ENCODE assay signal across 25 cellular contexts in genomic region chr3:139846729-139847128, GRCh38.
DNase-seq lines count a peak whose midpoint lies in the region; ATAC-seq and TF ChIP-seq lines count a peak whose summit lies in the region.
"Had no signal": no experiment of that assay in that cellular context is flagged by ENCODE, and none has a peak within 500 bp of the region (broad histone marks: within the 10 kb centered on the region; RNA-seq: fewer than 3 reads in every experiment).

No MANE protein-coding gene starts in this region.

- H3K4me3 ChIP-seq in GM12865 (ENCODE audit: low read depth, low read length), result no peak overlapping the region
- H3K4me3 ChIP-seq: A549, gastrocnemius medialis, HAP-1, right lobe of liver, tibial artery had no signal

- no peak for TF ChIP-seq CTCF in GM12865 (IDR thresholded peaks at IDR 0.05; ENCODE audit: insufficient read depth, low read depth, low read length, missing control alignments)

- ATAC-seq in GM21390 (IDR thresholded peaks at IDR 0.05; ENCODE audit: unreplicated experiment), result no peak
- ATAC-seq in stimulated activated naive CD8-positive, alpha-beta T cell treated with anti-CD3 and anti-CD28 coated beads, Interleukin-15, Interleukin-2, amounts not matched to agents 100 U/mL and 50 U/mL, for 24 hours, result no peak
- ATAC-seq: A549; activated CD4-positive, alpha-beta T cell treated with anti-CD3 and anti-CD28 coated beads for 36 hours; activated CD8-positive, alpha-beta T cell treated with anti-CD3 and anti-CD28 coated beads for 36 hours; gastrocnemius medialis; right lobe of liver had no signal

- DNase-seq in COLO668 (lab: John Stamatoyannopoulos, UW; ENCODE audit: unreplicated experiment), result peak; percentile 21
- DNase-seq in GM12865 (ENCODE audit: low read depth), result peak; percentile 11
- peak; percentile 40 for DNase-seq in NCI-H2029 (lab: John Stamatoyannopoulos, UW)
- peak; percentile 34 to 72 for DNase-seq in NCI-H526 (lab: John Stamatoyannopoulos, UW)
- DNase-seq in pons (ENCODE audit: low spot score), result no peak
- DNase-seq in dedifferentiated amniotic fluid mesenchymal stem cell (ENCODE audit: extremely low spot score), result no peak
- DNase-seq in stimulated activated naive CD8-positive, alpha-beta T cell treated with anti-CD3 and anti-CD28 coated beads, Interleukin-15, Interleukin-2, amounts not matched to agents 100 U/mL and 50 U/mL, for 24 hours, result no peak
- DNase-seq: activated CD4-positive, alpha-beta T cell treated with anti-CD3 and anti-CD28 coated beads for 36 hours; activated CD8-positive, alpha-beta memory T cell treated with anti-CD3 and anti-CD28 coated beads, Interleukin-2, amount 50 U/mL, for 48 hours; activated CD8-positive, alpha-beta T cell treated with anti-CD3 and anti-CD28 coated beads for 36 hours; amniotic stem cell; brain microvascular endothelial cell; gastrocnemius medialis; KBM-7; kidney glomerular epithelial cell; naive B cell; NCI-H748 treated with DMSO at 0.1 percent for 48 hours; right lobe of liver; stimulated activated CD4-positive, alpha-beta T cell treated with anti-CD3 and anti-CD28 coated beads, Interleukin-12 subunit alpha, Interleukin-12 subunit beta, amount 100 ng/mL, for 4 hours; stimulated activated CD4-positive, alpha-beta T cell treated with anti-CD3 and anti-CD28 coated beads, Interleukin-4, amount 100 ng/mL, for 1 hour; T-helper 9 cell; tibial artery had no signal

Comparison
In these comparisons a context has a peak if more than half of its experiments do, and no peak if none do; other contexts are left out.
1. DNase-seq: peak in COLO668 (single experiment), GM12865 (single experiment), NCI-H2029 (single experiment) and NCI-H526 (2 of 2); none in pons (single experiment), dedifferentiated amniotic fluid mesenchymal stem cell (single experiment) and stimulated activated naive CD8-positive, alpha-beta T cell treated with anti-CD3 and anti-CD28 coated beads, Interleukin-15, Interleukin-2, amounts not matched to agents 100 U/mL and 50 U/mL, for 24 hours (single experiment).